ENCODE assay signal across 8 cellular contexts in genomic region chr20:25750765-25751696, GRCh38. TPM values are rescaled to one million over a fixed set of nuclear protein-coding genes. Genes with fewer than 3 reads are reported as not detected.
DNase-seq lines count a peak whose midpoint lies in the region; ATAC-seq and TF ChIP-seq lines count a peak whose summit lies in the region.

No MANE protein-coding gene starts in this region.

- peak overlapping the region; percentile 80 to 84 for H3K4me3 Mint-ChIP-seq in CD14-positive monocyte

- DNase-seq in CD14-positive monocyte (ENCODE audit: low spot score) (no peak), NCI-H1105 (lab: John Stamatoyannopoulos, UW) (peak; percentile 43), mucosa of descending colon (peak; percentile 69 to 82 (median 74))
- DNase-seq in activated CD4-positive, alpha-beta T cell treated with anti-CD3 and anti-CD28 coated beads, Interleukin-2, amount 50 U/mL, for 24 hours (ENCODE audit: low read depth in 1 of 2, low spot score in 1 of 2), result peak; percentile 25 to 44
- peak; percentile 68 for DNase-seq in effector CD8-positive, alpha-beta T cell (lab: John Stamatoyannopoulos, UW)
- peak; percentile 59 for DNase-seq in stimulated activated CD8-positive, alpha-beta memory T cell treated with anti-CD3 and anti-CD28 coated beads, Interleukin-4, amount 100 ng/mL, for 48 hours

- peaks cover 1 to 12% (median 5%) of the 10 kb centered on the region in 3 donors for H3K27me3 Mint-ChIP-seq in CD14-positive monocyte (ENCODE audit: low read depth in 3 of 3)

- peaks cover 12% of the 10 kb centered on the region for H3K4me1 Mint-ChIP-seq in CD14-positive monocyte

- no peaks in the 10 kb centered on the region for H3K4me1 ChIP-seq in mucosa of descending colon (ENCODE audit: low read depth)

- H3K9me3 Mint-ChIP-seq in CD14-positive monocyte, result peaks cover 0 to 2% (median 0%) of the 10 kb centered on the region in 7 donors

- no peaks in the 10 kb centered on the region for H3K9me3 ChIP-seq in mucosa of descending colon

- no peaks in the 10 kb centered on the region for H3K36me3 Mint-ChIP-seq in CD14-positive monocyte

- no peak overlapping the region for H3K4me3 ChIP-seq in mucosa of descending colon

- peak overlapping the region in 6 of 7 donors; percentile 33 to 86 (median 68) for H3K27ac Mint-ChIP-seq in CD14-positive monocyte

- intact Hi-C loops in CD14-positive monocyte (cut with micrococcal nuclease) (no loop called here), mucosa of descending colon (cut with DNase I, micrococcal nuclease) (no loop called here)

- ATAC-seq in GM21367 (IDR thresholded peaks at IDR 0.05; ENCODE audit: unreplicated experiment) (peak; percentile 84), mucosa of descending colon (peak; percentile 99), GM21390 (IDR thresholded peaks at IDR 0.05; ENCODE audit: unreplicated experiment) (no peak)

- TF ChIP-seq CTCF in CD14-positive monocyte (IDR thresholded peaks at IDR 0.05), result no peak
- no peak for TF ChIP-seq CTCF in mucosa of descending colon (IDR thresholded peaks at IDR 0.05)

- H3K36me3 ChIP-seq in mucosa of descending colon (ENCODE audit: low read depth), result no peaks in the 10 kb centered on the region

RNA-seq across cellular contexts. Expression of gene ZNF337, which starts 54.4 kb away (rescaled TPM):
- 1 to 10 TPM; 2.1 to 3.0 TPM for polyA plus RNA-seq in CD14-positive monocyte
- total RNA-seq in mucosa of descending colon, result 10 to 100 TPM in 1 of 3 donors, 1 to 10 TPM in 2; 7.2 to 16.2 (median 8.3) TPM
